ENCODE assay signal across 8 cellular contexts in genomic region chr12:68863886-68864454, GRCh38. TPM values are rescaled to one million over a fixed set of nuclear protein-coding genes. Genes with fewer than 3 reads are reported as not detected.
DNase-seq lines count a peak whose midpoint lies in the region; ATAC-seq and TF ChIP-seq lines count a peak whose summit lies in the region.
"Not testable (repeated sequence)": the region's sequence is repeated elsewhere in the genome, so short reads cannot be mapped to it uniquely, and the experiment has no call there.

No MANE protein-coding gene starts in this region.

- H2AFZ ChIP-seq in parathyroid adenoma, result not testable (repeated sequence)

- not testable (repeated sequence) for H3K36me3 ChIP-seq in cardiac muscle cell; parathyroid adenoma (ENCODE audit: control insufficient read depth, insufficient read depth, low read length)

- H3K27me3 ChIP-seq in cardiac muscle cell; parathyroid adenoma (ENCODE audit: control insufficient read depth, insufficient read depth, low read length): not testable (repeated sequence)

- not testable (repeated sequence) for H3K9me3 ChIP-seq in cardiac muscle cell (ENCODE audit: low read depth); parathyroid adenoma (ENCODE audit: control insufficient read depth, low read length)

- in situ Hi-C loops in astrocyte of the cerebellum (cut with HindIII; ENCODE audit: low sequenced_read_pairs), result not testable (repeated sequence)

- H3K4me2 ChIP-seq in parathyroid adenoma (ENCODE audit: low read length), result not testable (repeated sequence)

- DNase-seq in AG08396 (ENCODE audit: low spot score) (peak; percentile 22), NCI-H146 treated with DMSO at 0.1 percent for 48 hours (lab: John Stamatoyannopoulos, UW; ENCODE audit: unreplicated experiment) (peak; percentile 34), RPMI8226 (peak; percentile 49), astrocyte of the cerebellum (ENCODE audit: low read depth) (peak; percentile 34), cardiac muscle cell (ENCODE audit: low read depth in 1 of 2, low spot score in 1 of 2) (peak; percentile 55 to 71)

- H3K27ac ChIP-seq in cardiac muscle cell, parathyroid adenoma: not testable (repeated sequence)

- peak; percentile 78 for ATAC-seq in GM18502 (IDR thresholded peaks at IDR 0.05; ENCODE audit: poor library complexity, unreplicated experiment)
- peak; percentile 56 for ATAC-seq in HG03103 (IDR thresholded peaks at IDR 0.05; ENCODE audit: low read depth, unreplicated experiment)

- H3K79me2 ChIP-seq in parathyroid adenoma, result not testable (repeated sequence)

- peak; percentile 40 for TF ChIP-seq CTCF in astrocyte of the cerebellum (IDR thresholded peaks at IDR 0.05; ENCODE audit: low read depth, low read length, missing control alignments)
- peak; percentile 54 for TF ChIP-seq CTCF in cardiac muscle cell (IDR thresholded peaks at IDR 0.05; ENCODE audit: low read depth, low read length)
- peak; percentile 41 for TF ChIP-seq CTCF in parathyroid adenoma (IDR thresholded peaks at IDR 0.05)

- H3K4me3 ChIP-seq in astrocyte of the cerebellum (ENCODE audit: low read depth, low read length); cardiac muscle cell; parathyroid adenoma (ENCODE audit: low read depth, low read length): not testable (repeated sequence)

- not testable (repeated sequence) for H3K9ac ChIP-seq in parathyroid adenoma

- not testable (repeated sequence) for H3K4me1 ChIP-seq in cardiac muscle cell (ENCODE audit: low read depth); parathyroid adenoma

RNA-seq across cellular contexts. Expression of gene MDM2, which starts 56.0 kb away (rescaled TPM):
- total RNA-seq in cardiac muscle cell, result 58.3 and 70.3 TPM in 2 replicates
- 23.7 and 37.3 TPM in 2 replicates for polyA plus RNA-seq in cardiac muscle cell
